In the genomic region with DNA sequence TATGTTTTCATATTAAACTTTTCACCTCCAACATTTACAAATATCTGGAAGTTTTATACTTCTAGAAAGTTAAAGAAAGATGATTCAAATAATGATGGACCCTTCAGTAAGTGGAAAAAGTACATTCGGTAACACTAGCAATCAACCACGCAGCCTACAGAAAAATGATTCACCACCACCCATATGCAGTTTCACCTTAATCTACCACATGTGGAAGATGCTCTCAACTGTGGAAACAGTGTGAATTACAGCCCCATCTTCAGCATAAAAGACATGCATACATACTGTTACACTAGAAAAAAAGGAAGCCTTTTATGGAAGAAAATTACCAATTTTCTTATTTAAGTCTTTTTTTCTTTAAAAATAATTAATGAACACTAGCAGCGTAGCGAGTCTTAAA, we compare ENCODE assay signal across 18 cellular contexts. TPM values are rescaled to one million over a fixed set of nuclear protein-coding genes. Genes with fewer than 3 reads are reported as not detected.
DNase-seq lines count a peak whose midpoint lies in the region; ATAC-seq and TF ChIP-seq lines count a peak whose summit lies in the region.
"Had no signal": no experiment of that assay in that cellular context is flagged by ENCODE, and none has a peak within 500 bp of the region (broad histone marks: within the 10 kb centered on the region; RNA-seq: fewer than 3 reads in every experiment).

No MANE protein-coding gene starts in this region.

- H3K9me3 Mint-ChIP-seq in activated T-cell treated with anti-CD3 and anti-CD28 coated beads, Interleukin-2, amount 50 U/mL, for 72 hours, result no peaks in the 10 kb centered on the region
- no peaks in the 10 kb centered on the region for H3K9me3 Mint-ChIP-seq in T-helper 2 cell treated with Interferon-gamma antibody and Interleukin-4, amounts not matched to agents 5 μg/mL and 100 μg/mL, for 36 hours
- H3K9me3 Mint-ChIP-seq: CD4-positive, alpha-beta T cell had no signal

- peaks cover 0 to 10% (median 0%) of the 10 kb centered on the region in 3 donors for H3K27me3 ChIP-seq in stomach

- no peak for TF ChIP-seq EP300 in stomach (IDR thresholded peaks at IDR 0.05)

- H3K4me1 ChIP-seq in stomach, result peaks cover 0 to 13% (median 5%) of the 10 kb centered on the region in 4 donors
- H3K4me1 ChIP-seq: SJSA1 had no signal

- H3K9me3 ChIP-seq in stomach, result no peaks in the 10 kb centered on the region
- H3K9me3 ChIP-seq: SJSA1 had no signal

- intact Hi-C loops in stomach (cut with DNase I; ENCODE audit: low total_unique reads), result no loop called here

- no peak for DNase-seq in activated T-cell treated with anti-CD3 and anti-CD28 coated beads, Interleukin-2, amount 50 U/mL, for 72 hours
- no peak for DNase-seq in activated T-cell treated with anti-CD3 and anti-CD28 coated beads, Interleukin-2, amount 50 U/mL, for 48 hours
- no peak for DNase-seq in HFF-Myc (ENCODE audit: extremely low read depth, low read depth)
- DNase-seq in epithelial cell of proximal tubule (ENCODE audit: low read depth), result no peak
- DNase-seq in stomach, result no peak
- no peak for DNase-seq in T-helper 2 cell treated with Interferon-gamma antibody and Interleukin-4, amounts not matched to agents 5 μg/mL and 100 μg/mL, for 36 hours (ENCODE audit: low spot score)
- DNase-seq in OCI-M2 (lab: John Stamatoyannopoulos, UW; ENCODE audit: unreplicated experiment), result no peak
- DNase-seq: AML-193; CD4-positive, alpha-beta T cell; DND-41; H7; Karpas-422; NCI-H1105 treated with DMSO at 0.1 percent for 48 hours; NCI-H187 treated with DMSO at 0.1 percent for 48 hours; NCI-H2227 treated with DMSO at 0.1 percent for 48 hours; NCI-H524 treated with DMSO at 0.1 percent for 48 hours; OCI-M1 had no signal

- no peaks in the 10 kb centered on the region for H3K36me3 Mint-ChIP-seq in activated T-cell treated with anti-CD3 and anti-CD28 coated beads, Interleukin-2, amount 50 U/mL, for 72 hours (ENCODE audit: insufficient read depth in 2 of 2)
- no peaks in the 10 kb centered on the region for H3K36me3 Mint-ChIP-seq in T-helper 2 cell treated with Interferon-gamma antibody and Interleukin-4, amounts not matched to agents 5 μg/mL and 100 μg/mL, for 36 hours (ENCODE audit: low read depth)

- H3K36me3 ChIP-seq in stomach, result no peaks in the 10 kb centered on the region
- H3K36me3 ChIP-seq: SJSA1 had no signal

- H3K27me3 Mint-ChIP-seq in activated T-cell treated with anti-CD3 and anti-CD28 coated beads, Interleukin-2, amount 50 U/mL, for 72 hours (ENCODE audit: low read depth), result peaks cover 39% of the 10 kb centered on the region
- peaks cover 20% of the 10 kb centered on the region for H3K27me3 Mint-ChIP-seq in T-helper 2 cell treated with Interferon-gamma antibody and Interleukin-4, amounts not matched to agents 5 μg/mL and 100 μg/mL, for 36 hours (ENCODE audit: low read depth)

- TF ChIP-seq POLR2A in stomach (IDR thresholded peaks at IDR 0.05), result no peak

- peak; percentile 36 to 62 for ATAC-seq in activated T-cell treated with anti-CD3 and anti-CD28 coated beads, Interleukin-2, amount 50 U/mL, for 72 hours (replicated peaks in 1 of 2)

- WGBS in stomach, 5 donors, result 38 to 61% (median 55%) methylated on average over 4 of the region's 4 CpGs

- no peak overlapping the region for H3K4me3 Mint-ChIP-seq in activated T-cell treated with anti-CD3 and anti-CD28 coated beads, Interleukin-2, amount 50 U/mL, for 72 hours
- H3K4me3 Mint-ChIP-seq in T-helper 2 cell treated with Interferon-gamma antibody and Interleukin-4, amounts not matched to agents 5 μg/mL and 100 μg/mL, for 36 hours, result no peak overlapping the region
- H3K4me3 Mint-ChIP-seq: CD4-positive, alpha-beta T cell had no signal

- no peak for TF ChIP-seq CTCF in HFF-Myc (IDR thresholded peaks at IDR 0.05; ENCODE audit: low read depth, low read length, missing control alignments)
- no peak for TF ChIP-seq CTCF in epithelial cell of proximal tubule (conservative IDR thresholded peaks at IDR 0.05; ENCODE audit: low read depth, low read length)
- no peak for TF ChIP-seq CTCF in stomach (IDR thresholded peaks at IDR 0.05)

- H3K4me3 ChIP-seq in HFF-Myc (replicated peaks; ENCODE audit: low read depth, low read length) (peak overlapping the region; percentile 51; the same call in 1 of the 2 replicates), epithelial cell of proximal tubule (ENCODE audit: low read depth, low read length) (peak overlapping the region; percentile 71), stomach (peak overlapping the region in 3 of 4 donors; percentile 42 to 53 (median 45))
- H3K4me3 ChIP-seq: SJSA1 had no signal

- H3K27ac Mint-ChIP-seq in activated T-cell treated with anti-CD3 and anti-CD28 coated beads, Interleukin-2, amount 50 U/mL, for 72 hours, result no peak overlapping the region
- H3K27ac Mint-ChIP-seq in T-helper 2 cell treated with Interferon-gamma antibody and Interleukin-4, amounts not matched to agents 5 μg/mL and 100 μg/mL, for 36 hours, result no peak overlapping the region
- H3K27ac Mint-ChIP-seq: CD4-positive, alpha-beta T cell had no signal

- peaks cover 6% of the 10 kb centered on the region for H3K4me1 Mint-ChIP-seq in activated T-cell treated with anti-CD3 and anti-CD28 coated beads, Interleukin-2, amount 50 U/mL, for 72 hours (ENCODE audit: low read depth)
- H3K4me1 Mint-ChIP-seq in T-helper 2 cell treated with Interferon-gamma antibody and Interleukin-4, amounts not matched to agents 5 μg/mL and 100 μg/mL, for 36 hours (ENCODE audit: low read depth), result no peaks in the 10 kb centered on the region

- H3K27ac ChIP-seq in stomach, result no peak overlapping the region
- H3K27ac ChIP-seq: SJSA1 had no signal

RNA-seq across cellular contexts. Expression of gene SLC38A11, which starts 1.1 kb away (rescaled TPM):
- total RNA-seq in activated T-cell treated with anti-CD3 and anti-CD28 coated beads, Interleukin-2, amount 50 U/mL, for 72 hours, result not detected
- total RNA-seq in epithelial cell of proximal tubule, result 0.17 TPM in 1 of 2 replicates, not detected in the other
- total RNA-seq in stomach, result 10 to 100 TPM in 2 of 5 donors, 1 to 10 TPM in 2, not detected in 1; 1.3 to 54.3 (median 13.0) TPM
- 1 to 10 TPM; 1.5 to 5.3 (median 1.5) TPM for polyA plus RNA-seq in stomach
- total RNA-seq: CD4-positive, alpha-beta T cell; H7; SJSA1 had no signal
